In genomic region chr11:15333407-15333806, GRCh38 we compare ENCODE assay signal across 27 cellular contexts.
"Had no signal": no experiment of that assay in that cellular context is flagged by ENCODE, and none has a peak within 500 bp of the region (broad histone marks: within the 10 kb centered on the region; RNA-seq: fewer than 3 reads in every experiment).

No MANE protein-coding gene starts in this region.

- H3K9me3 ChIP-seq: esophagus muscularis mucosa had no signal

- H3K4me3 ChIP-seq: coronary artery, dorsolateral prefrontal cortex, esophagus muscularis mucosa, gastroesophageal sphincter had no signal

- H3K4me1 ChIP-seq: esophagus muscularis mucosa, gastroesophageal sphincter had no signal

- H3K36me3 ChIP-seq: brain microvascular endothelial cell, esophagus muscularis mucosa, gastroesophageal sphincter had no signal

- DNase-seq: activated CD4-positive, alpha-beta memory T cell treated with anti-CD3 and anti-CD28 coated beads for 36 hours; activated CD4-positive, alpha-beta T cell treated with anti-CD3 and anti-CD28 coated beads for 36 hours; activated CD4-positive, alpha-beta T cell treated with anti-CD3 and anti-CD28 coated beads, Interleukin-2, amount 10 ng/mL, durations not matched to agents 24 days and 14 days; activated CD4-positive, CD25-positive, alpha-beta regulatory T cell; activated CD4-positive, CD25-positive, alpha-beta regulatory T cell treated with anti-CD3 and anti-CD28 coated beads, Interleukin-2, amount 50 U/mL, for 72 hours; activated CD8-positive, alpha-beta memory T cell treated with anti-CD3 and anti-CD28 coated beads, Interleukin-2, amount 50 U/mL, for 48 hours; activated gamma-delta T cell; activated naive CD4-positive, alpha-beta T cell; activated naive CD4-positive, alpha-beta T cell treated with anti-CD3 and anti-CD28 coated beads, Interleukin-2, amount 10 ng/mL, durations not matched to agents 7 days and 5 days; activated naive CD8-positive, alpha-beta T cell treated with anti-CD3 and anti-CD28 coated beads, Interleukin-2, amount 10 ng/mL, durations not matched to agents 7 days and 5 days; activated T-cell treated with anti-CD3 and anti-CD28 coated beads for 4 hours; activated T-cell treated with anti-CD3 and anti-CD28 coated beads, Interleukin-2, amount 50 U/mL, for 24 hours; activated T-cell treated with anti-CD3 and anti-CD28 coated beads, Interleukin-2, amount 50 U/mL, for 72 hours; amniotic stem cell; anterior cingulate cortex; brain microvascular endothelial cell; dorsolateral prefrontal cortex; effector memory CD8-positive, alpha-beta T cell; erythroblast; foreskin melanocyte; head of caudate nucleus; hippocampal formation; T-helper 2 cell had no signal

- ATAC-seq: activated CD4-positive, alpha-beta T cell treated with anti-CD3 and anti-CD28 coated beads for 36 hours; activated naive CD4-positive, alpha-beta T cell treated with anti-CD3 and anti-CD28 coated beads, Interleukin-2, amount 50 U/mL, for 72 hours; activated T-cell treated with anti-CD3 and anti-CD28 coated beads, Interleukin-2, amount 50 U/mL, for 72 hours; effector memory CD8-positive, alpha-beta T cell; gastroesophageal sphincter had no signal

- H3K27me3 ChIP-seq: brain microvascular endothelial cell, esophagus muscularis mucosa, gastroesophageal sphincter had no signal
